Comparison of ENCODE assay signal across 14 cellular contexts in the genomic region with DNA sequence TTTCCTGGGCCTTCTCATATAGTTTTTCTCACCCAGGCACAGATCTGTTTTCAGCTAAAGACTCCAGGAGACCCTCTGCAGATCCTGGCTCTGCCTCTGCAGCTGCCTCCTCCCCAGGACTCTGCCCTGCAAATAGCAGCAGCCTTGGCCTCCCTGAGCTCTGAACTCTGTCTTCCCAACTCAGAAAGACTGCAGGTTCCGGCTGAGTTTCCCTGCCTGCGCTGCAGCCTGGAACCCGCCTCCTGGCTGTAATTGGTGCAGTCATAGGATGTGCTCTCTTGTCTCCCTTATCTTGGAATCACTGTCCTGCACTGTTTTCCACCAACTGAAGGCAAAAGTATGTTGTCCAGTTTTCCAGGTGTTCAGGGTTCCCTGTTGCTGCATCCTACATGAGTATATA. TPM values are rescaled to one million over a fixed set of nuclear protein-coding genes. Genes with fewer than 3 reads are reported as not detected.
DNase-seq lines count a peak whose midpoint lies in the region; ATAC-seq, FAIRE-seq and TF ChIP-seq lines count a peak whose summit lies in the region.
"Had no signal": no experiment of that assay in that cellular context is flagged by ENCODE, and none has a peak within 500 bp of the region (broad histone marks: within the 10 kb centered on the region; RNA-seq: fewer than 3 reads in every experiment).

No MANE protein-coding gene starts in this region.

- DNase-seq in H7: peak; percentile 28
- peak; percentile 25 for DNase-seq in choroid plexus epithelial cell (ENCODE audit: low read depth)
- DNase-seq in lower lobe of right lung: peak; percentile 24
- peak; percentile 78 for DNase-seq in small intestine
- DNase-seq in NCI-H2196 treated with DMSO at 0.1 percent for 48 hours (lab: John Stamatoyannopoulos, UW; ENCODE audit: unreplicated experiment): no peak
- no peak for DNase-seq in A673 (ENCODE audit: low spot score)
- DNase-seq in ACHN: no peak
- DNase-seq in HCEC 1CT: no peak
- DNase-seq: CD8-positive, alpha-beta memory T cell; NCI-H1436 treated with DMSO at 0.1 percent for 48 hours; NCI-H345; SJCRH30 had no signal

- FAIRE-seq in small intestine (lab: Jason Lieb, UNC): no peak
- FAIRE-seq: HTR-8/SVneo had no signal

- 13 to 60% (median 40%) methylated on average over 3 of the region's 3 CpGs for WGBS in small intestine, 3 donors

- POLR2A ChIA-PET in A673 (lab: Charles Lee; ENCODE audit: low non-redundant PET): no interaction called here

- ATAC-seq in lower lobe of right lung: no peak

- H3K9me3 ChIP-seq in lower lobe of right lung (no peaks in the 10 kb centered on the region), small intestine (ENCODE audit: control insufficient read depth, low read depth) (no peaks in the 10 kb centered on the region), A673 (ENCODE audit: low read depth, low read length, poor library complexity, severe bottlenecking) (no peaks in the 10 kb centered on the region)
- H3K9me3 ChIP-seq: SJCRH30 had no signal

- TF ChIP-seq CTCF in choroid plexus epithelial cell (conservative IDR thresholded peaks at IDR 0.05; ENCODE audit: low read depth, low read length) (no peak), lower lobe of right lung (IDR thresholded peaks at IDR 0.05) (no peak), A673 (conservative IDR thresholded peaks at IDR 0.05; ENCODE audit: low read depth, low read length) (no peak)

- H3K27me3 ChIP-seq in H7 (ENCODE audit: control insufficient read depth, insufficient read depth, low read length): no peaks in the 10 kb centered on the region
- H3K27me3 ChIP-seq in lower lobe of right lung (ENCODE audit: low read depth): no peaks in the 10 kb centered on the region
- H3K27me3 ChIP-seq in small intestine (ENCODE audit: control insufficient read depth in 2 of 2, insufficient read depth in 2 of 2, low read length in 2 of 2): no peaks in the 10 kb centered on the region
- no peaks in the 10 kb centered on the region for H3K27me3 ChIP-seq in A673 (replicated peaks; ENCODE audit: insufficient read depth, low read depth, low read length, poor library complexity)
- H3K27me3 ChIP-seq: SJCRH30 had no signal

- H3K4me1 ChIP-seq in lower lobe of right lung (peaks cover 10% of the 10 kb centered on the region), small intestine (ENCODE audit: control insufficient read depth in 2 of 2, insufficient read depth in 1 of 2, low read depth in 1 of 2, low read length in 1 of 2) (peaks cover 12 to 14% of the 10 kb centered on the region in 2 donors), A673 (ENCODE audit: insufficient read depth, low read length, poor library complexity, severe bottlenecking) (peaks cover 16% of the 10 kb centered on the region)

- H3K27ac ChIP-seq in lower lobe of right lung: no peak overlapping the region
- peak overlapping the region in 1 of 2 donors; percentile 17 for H3K27ac ChIP-seq in small intestine (ENCODE audit: low read depth in 1 of 2, low read length in 1 of 2)
- no peak overlapping the region for H3K27ac ChIP-seq in A673 (ENCODE audit: low read depth, low read length, poor library complexity, severe bottlenecking)
- H3K27ac ChIP-seq: RWPE1, SJCRH30 had no signal

- in situ Hi-C loops in ACHN (cut with HindIII; ENCODE audit: low pct_ligation_motif_present, low pct_unique_long_range_greater_than_20kb, low sequenced_read_pairs): no loop called here

- H3K36me3 ChIP-seq in H7 (replicated peaks; ENCODE audit: control insufficient read depth, insufficient read depth, low read length) (no peaks in the 10 kb centered on the region; the same call in 1 of the 2 replicates), lower lobe of right lung (peaks cover 32% of the 10 kb centered on the region), small intestine (ENCODE audit: control insufficient read depth in 2 of 2, insufficient read depth in 2 of 2, low read length in 2 of 2) (peaks cover 0 to 2% of the 10 kb centered on the region in 2 donors), A673 (ENCODE audit: insufficient read depth, low read length, poor library complexity, severe bottlenecking) (no peaks in the 10 kb centered on the region)
- H3K36me3 ChIP-seq: SJCRH30 had no signal

- no TSS peak for BruUV-seq in A673 (replicated peaks; lab: Mats Ljungman, UMichigan)

- intact Hi-C loops in lower lobe of right lung (cut with DNase I) (no loop called here), A673 (cut with micrococcal nuclease; ENCODE audit: unreplicated experiment) (no loop called here)

- CTCF ChIA-PET in A673 (lab: Charles Lee): no interaction called here

- H3K4me3 ChIP-seq in H7 (ENCODE audit: insufficient read depth, low read depth, low read length) (no peak overlapping the region), choroid plexus epithelial cell (ENCODE audit: low read depth, low read length) (no peak overlapping the region), lower lobe of right lung (no peak overlapping the region), small intestine (ENCODE audit: low read depth in 1 of 2, low read length in 2 of 2) (no peak overlapping the region), A673 (ENCODE audit: low read depth, low read length, poor library complexity, severe bottlenecking) (no peak overlapping the region)
- H3K4me3 ChIP-seq: SJCRH30 had no signal

RNA-seq across cellular contexts. Expression of a gene that starts 14.3 kb away (rescaled TPM):
- total RNA-seq in H7 (2014; rRNA removed; shearing (Covaris generic)): 13.8 and 23.7 TPM in 2 replicates
- total RNA-seq in lower lobe of right lung (14.3 TPM), A673 (2021) (17.9 and 19.1 TPM in 2 replicates)
- 100 to 1,000 TPM in 2 of 3 donors, 10 to 100 TPM in 1; 75.4 to 290 (median 249) TPM for polyA plus RNA-seq in small intestine

RNA-seq across cellular contexts. Expression of a gene that starts 28.8 kb away (rescaled TPM):
- total RNA-seq in H7 (2014; rRNA removed; shearing (Covaris generic)): 8.4 and 11.3 TPM in 2 replicates
- total RNA-seq in lower lobe of right lung (5.7 TPM), A673 (2021) (15.1 and 16.1 TPM in 2 replicates)
- 1 to 10 TPM; 1.1 to 3.0 (median 2.5) TPM for polyA plus RNA-seq in small intestine

Comparison
In these comparisons a context has a peak if more than half of its experiments do, and no peak if none do; other contexts are left out.
1. DNase-seq: peak in H7 (single experiment), choroid plexus epithelial cell (single experiment), lower lobe of right lung (single experiment) and small intestine (single experiment); none in NCI-H2196 treated with DMSO at 0.1 percent for 48 hours (single experiment), A673 (single experiment), ACHN (single experiment) and HCEC 1CT (single experiment).